Comparison of ENCODE assay signal across 15 cellular contexts in the genomic region with DNA sequence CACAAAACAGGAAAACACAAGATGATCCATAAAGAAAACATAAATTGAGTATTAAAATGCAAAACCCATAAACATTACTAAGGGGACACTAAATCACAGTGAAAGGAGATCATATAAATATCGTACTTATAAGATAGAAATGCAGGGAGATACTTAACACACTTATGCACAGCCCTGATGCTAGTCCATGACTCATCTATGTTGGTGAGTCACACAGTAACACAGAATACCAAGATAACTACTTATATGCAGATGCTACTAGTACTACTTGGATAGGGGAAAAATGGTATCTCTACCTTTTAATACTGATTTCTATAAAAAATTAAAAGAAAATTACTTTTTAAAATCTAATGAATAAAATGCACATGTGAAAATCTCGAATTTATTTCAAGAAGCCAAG.
DNase-seq lines count a peak whose midpoint lies in the region; ATAC-seq and TF ChIP-seq lines count a peak whose summit lies in the region.
"Had no signal": no experiment of that assay in that cellular context is flagged by ENCODE, and none has a peak within 500 bp of the region (broad histone marks: within the 10 kb centered on the region; RNA-seq: fewer than 3 reads in every experiment).

No MANE protein-coding gene starts in this region.

- ATAC-seq in foreskin keratinocyte = peak; percentile 99

- no peaks in the 10 kb centered on the region for H3K36me3 ChIP-seq in A673 (ENCODE audit: insufficient read depth, low read length, poor library complexity, severe bottlenecking)
- no peaks in the 10 kb centered on the region for H3K36me3 ChIP-seq in ascending aorta

- peaks cover 0 to 4% (median 2%) of the 10 kb centered on the region in 3 donors for H3K27me3 Mint-ChIP-seq in CD14-positive monocyte (ENCODE audit: low read depth in 3 of 3)
- H3K27me3 Mint-ChIP-seq in nephron progenitor cell (ENCODE audit: low read depth, poor library complexity) = peaks cover 3% of the 10 kb centered on the region

- H3K4me3 ChIP-seq in A673 (ENCODE audit: low read depth, low read length, poor library complexity, severe bottlenecking) = no peak overlapping the region
- no peak overlapping the region for H3K4me3 ChIP-seq in ascending aorta

- POLR2A ChIA-PET in A673 (lab: Charles Lee; ENCODE audit: low non-redundant PET) = no interaction called here

- H3K4me1 Mint-ChIP-seq in CD14-positive monocyte = no peaks in the 10 kb centered on the region
- peaks cover 25% of the 10 kb centered on the region for H3K4me1 Mint-ChIP-seq in nephron progenitor cell
- H3K4me1 Mint-ChIP-seq: IgD-negative memory B cell, naive B cell had no signal

- H3K27ac Mint-ChIP-seq in CD14-positive monocyte (no peak overlapping the region), nephron progenitor cell (no peak overlapping the region)
- H3K27ac Mint-ChIP-seq: CD4-positive, CD25-positive, alpha-beta regulatory T cell; IgD-negative memory B cell; naive B cell had no signal

- no peaks in the 10 kb centered on the region for H3K36me3 Mint-ChIP-seq in CD14-positive monocyte
- H3K36me3 Mint-ChIP-seq in nephron progenitor cell (ENCODE audit: low read depth) = no peaks in the 10 kb centered on the region
- H3K36me3 Mint-ChIP-seq: CD4-positive, CD25-positive, alpha-beta regulatory T cell; naive B cell had no signal

- no peak overlapping the region for H3K4me3 Mint-ChIP-seq in CD14-positive monocyte
- no peak overlapping the region for H3K4me3 Mint-ChIP-seq in nephron progenitor cell
- H3K4me3 Mint-ChIP-seq: CD4-positive, CD25-positive, alpha-beta regulatory T cell; IgD-negative memory B cell; naive B cell had no signal

- H3K27ac ChIP-seq in A673 (ENCODE audit: low read depth, low read length, poor library complexity, severe bottlenecking) (no peak overlapping the region), foreskin keratinocyte (no peak overlapping the region), ascending aorta (no peak overlapping the region)

- H3K4me1 ChIP-seq in A673 (ENCODE audit: insufficient read depth, low read length, poor library complexity, severe bottlenecking) (no peaks in the 10 kb centered on the region), foreskin keratinocyte (no peaks in the 10 kb centered on the region), ascending aorta (no peaks in the 10 kb centered on the region)

- H3K27me3 ChIP-seq in A673 (replicated peaks; ENCODE audit: insufficient read depth, low read depth, low read length, poor library complexity) (peaks cover 16% of the 10 kb centered on the region), foreskin keratinocyte (no peaks in the 10 kb centered on the region), ascending aorta (no peaks in the 10 kb centered on the region)

- intact Hi-C loops in A673 (cut with micrococcal nuclease; ENCODE audit: unreplicated experiment) = no loop called here
- intact Hi-C loops in ascending aorta (cut with DNase I) = no loop called here
- intact Hi-C loops in CD14-positive monocyte (cut with micrococcal nuclease) = no loop called here

- BruUV-seq in A673 (replicated peaks; lab: Mats Ljungman, UMichigan) = no TSS peak

- H3K9me3 ChIP-seq in A673 (ENCODE audit: low read depth, low read length, poor library complexity, severe bottlenecking) (no peaks in the 10 kb centered on the region), ascending aorta (no peaks in the 10 kb centered on the region)

- peak; percentile 29 for DNase-seq in A673 (ENCODE audit: low spot score)
- peak; percentile 46 for DNase-seq in GM04504 (ENCODE audit: low read depth)
- DNase-seq in SW480 (ENCODE audit: low spot score) = peak; percentile 59
- peak; percentile 53 to 78 for DNase-seq in foreskin keratinocyte
- DNase-seq in AML-193 (lab: John Stamatoyannopoulos, UW) = no peak
- no peak for DNase-seq in ascending aorta (ENCODE audit: low spot score in 2 of 2)
- DNase-seq in CD14-positive monocyte (ENCODE audit: low spot score) = no peak
- DNase-seq in nephron progenitor cell = no peak
- DNase-seq: activated gamma-delta T cell; CD4-positive, CD25-positive, alpha-beta regulatory T cell; effector CD4-positive, alpha-beta T cell; naive B cell; SHP77 treated with DMSO at 0.1 percent for 48 hours; stimulated activated CD4-positive, alpha-beta T cell treated with anti-CD3 and anti-CD28 coated beads, Interleukin-12 subunit alpha, Interleukin-12 subunit beta, amount 100 ng/mL, for 4 hours had no signal

- H3K9me3 Mint-ChIP-seq in CD14-positive monocyte (peaks cover 0 to 6% (median 4%) of the 10 kb centered on the region in 7 donors), nephron progenitor cell (no peaks in the 10 kb centered on the region)

- TF ChIP-seq CTCF in A673 (conservative IDR thresholded peaks at IDR 0.05; ENCODE audit: low read depth, low read length) (no peak), foreskin keratinocyte (conservative IDR thresholded peaks at IDR 0.05) (no peak), ascending aorta (IDR thresholded peaks at IDR 0.05) (no peak), CD14-positive monocyte (IDR thresholded peaks at IDR 0.05) (no peak), nephron progenitor cell (IDR thresholded peaks at IDR 0.05) (no peak)

- CTCF ChIA-PET in A673 (lab: Charles Lee) = no interaction called here

Comparison
In these comparisons a context has a peak if more than half of its experiments do, and no peak if none do; other contexts are left out.
1. DNase-seq: peak in A673 (single experiment), GM04504 (single experiment), SW480 (single experiment) and foreskin keratinocyte (2 of 2); none in AML-193 (0 of 2), ascending aorta (0 of 2), CD14-positive monocyte (single experiment) and nephron progenitor cell (single experiment).